19 cellular contexts compared by ENCODE assay signal in the genomic region with DNA sequence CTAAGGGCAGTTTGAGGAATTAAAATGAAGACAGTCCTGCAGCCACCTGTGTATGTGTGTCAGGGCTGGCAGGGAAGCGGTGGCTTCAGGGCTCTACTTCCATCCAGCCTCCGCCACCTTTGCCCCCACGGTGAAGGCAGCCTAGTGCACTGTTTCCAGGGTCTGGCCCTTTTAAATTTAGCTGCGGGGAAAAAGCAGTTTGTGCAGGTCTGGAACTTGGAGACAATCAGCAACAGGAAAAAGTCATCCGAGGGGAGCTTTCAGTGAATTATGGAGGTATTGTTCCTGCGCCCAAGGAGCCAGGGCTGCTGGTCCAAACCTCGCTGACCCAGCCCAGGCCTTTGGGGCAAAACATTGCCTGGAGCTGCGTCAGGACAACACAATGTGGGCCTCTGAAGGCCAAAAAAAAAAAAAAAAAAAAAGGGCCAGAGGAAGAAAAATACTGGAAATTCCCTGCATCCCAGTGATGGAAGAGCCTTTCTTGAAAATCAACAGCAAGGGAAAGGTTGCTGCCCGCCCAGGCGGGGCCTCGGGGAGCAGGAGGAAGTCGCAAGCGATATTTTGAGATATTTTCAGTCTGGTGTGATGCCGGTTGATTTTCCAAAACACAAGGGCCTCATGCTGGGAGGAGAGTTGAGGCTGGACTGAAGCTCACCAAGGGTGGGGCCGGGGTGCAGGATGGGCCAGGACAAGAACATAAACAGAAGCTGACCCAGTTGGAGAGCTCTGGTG. TPM values are rescaled to one million over a fixed set of nuclear protein-coding genes. Genes with fewer than 3 reads are reported as not detected.
DNase-seq lines count a peak whose midpoint lies in the region; ATAC-seq and TF ChIP-seq lines count a peak whose summit lies in the region.
"Had no signal": no experiment of that assay in that cellular context is flagged by ENCODE, and none has a peak within 500 bp of the region (broad histone marks: within the 10 kb centered on the region; RNA-seq: fewer than 3 reads in every experiment).

No MANE protein-coding gene starts in this region.

- H3K27me3 Mint-ChIP-seq in chondrocyte (ENCODE audit: low read depth) = peaks cover 37% of the 10 kb centered on the region

- no peak for TF ChIP-seq POLR2A in GM18505 (IDR thresholded peaks at IDR 0.05; ENCODE audit: borderline replicate concordance, extremely low read depth, insufficient read depth, insufficient read length)

- no peak overlapping the region for H3K4me3 Mint-ChIP-seq in chondrocyte (ENCODE audit: unreplicated experiment)
- H3K4me3 Mint-ChIP-seq: T-cell, type B pancreatic cell had no signal

- peak; percentile 13 for DNase-seq in chondrocyte (ENCODE audit: low spot score)
- DNase-seq in left cardiac atrium = peak; percentile 71
- peak; percentile 2 for DNase-seq in pons (ENCODE audit: low spot score)
- DNase-seq in upper lobe of right lung = peak; percentile 57
- DNase-seq in occipital lobe (lab: John Stamatoyannopoulos, UW) = no peak
- DNase-seq: activated CD4-positive, alpha-beta T cell treated with anti-CD3 and anti-CD28 coated beads, Interleukin-2, amount 50 U/mL, for 48 hours; activated naive CD4-positive, alpha-beta T cell treated with Interleukin-2 at 50 U/mL for 16 hours; activated T-cell treated with anti-CD3 and anti-CD28 coated beads for 4 hours; KBM-7; NCI-H510A treated with DMSO at 0.1 percent for 48 hours; stimulated activated CD4-positive, alpha-beta T cell treated with anti-CD3 and anti-CD28 coated beads, Interleukin-12 subunit alpha, Interleukin-12 subunit beta, amount 100 ng/mL, for 4 hours; T-cell had no signal

- H3K9me3 ChIP-seq in upper lobe of right lung = no peaks in the 10 kb centered on the region
- H3K9me3 ChIP-seq: HAP-1 had no signal

- H3K27me3 ChIP-seq in upper lobe of right lung = peaks cover 4% of the 10 kb centered on the region

- H3K9me3 Mint-ChIP-seq in chondrocyte (ENCODE audit: low read depth) = no peaks in the 10 kb centered on the region
- H3K9me3 Mint-ChIP-seq: T-cell, type B pancreatic cell had no signal

- H3K36me3 ChIP-seq in upper lobe of right lung = no peaks in the 10 kb centered on the region
- H3K36me3 ChIP-seq: HAP-1 had no signal

- H3K4me1 ChIP-seq in upper lobe of right lung = peaks cover 19% of the 10 kb centered on the region
- H3K4me1 ChIP-seq: HAP-1, parathyroid adenoma had no signal

- peak overlapping the region; percentile 63 for H3K27ac ChIP-seq in upper lobe of right lung
- H3K27ac ChIP-seq: parathyroid adenoma, VCaP had no signal

- H3K4me3 ChIP-seq in upper lobe of right lung = no peak overlapping the region
- H3K4me3 ChIP-seq: HAP-1 had no signal

- no peaks in the 10 kb centered on the region for H3K36me3 Mint-ChIP-seq in chondrocyte (ENCODE audit: low read depth)
- H3K36me3 Mint-ChIP-seq: T-cell, type B pancreatic cell had no signal

- intact Hi-C loops in left cardiac atrium (cut with DNase I) (loop anchor here in 1 of 2 donors (5.0 kb wide), 1 partner anchor 124 kb away; no protein-coding TSS in a partner anchor), upper lobe of right lung (cut with DNase I) (loop anchor here (5.0 kb wide), 1 partner anchor 129 kb away; no protein-coding TSS in a partner anchor)

- peaks cover 4% of the 10 kb centered on the region for H3K4me1 Mint-ChIP-seq in chondrocyte (ENCODE audit: low read depth)
- H3K4me1 Mint-ChIP-seq: T-cell had no signal

- ATAC-seq in left cardiac atrium = peak; percentile 45 to 77
- no peak for ATAC-seq in upper lobe of right lung
- ATAC-seq in GM18505 (IDR thresholded peaks at IDR 0.05; ENCODE audit: unreplicated experiment) = no peak
- ATAC-seq in HG02798 (IDR thresholded peaks at IDR 0.05; ENCODE audit: poor library complexity, unreplicated experiment) = no peak
- ATAC-seq: T-cell had no signal

- TF ChIP-seq CTCF in chondrocyte (IDR thresholded peaks at IDR 0.05) = no peak
- no peak for TF ChIP-seq CTCF in upper lobe of right lung (IDR thresholded peaks at IDR 0.05)

- no peak overlapping the region for H3K27ac Mint-ChIP-seq in chondrocyte (ENCODE audit: unreplicated experiment)
- H3K27ac Mint-ChIP-seq: T-cell, type B pancreatic cell had no signal

RNA-seq across cellular contexts. Expression of gene FGD5, which starts 25.5 kb away (rescaled TPM):
- 0.22 to 0.46 TPM (median 0.28 TPM) in 3 replicates for total RNA-seq in chondrocyte
- total RNA-seq in left cardiac atrium = 10 to 100 TPM; 19.3 to 28.7 TPM
- 84.2 TPM for total RNA-seq in upper lobe of right lung
- 2.7 TPM for total RNA-seq in occipital lobe
- total RNA-seq: myocyte had no signal

Comparison
In these comparisons a context has a peak if more than half of its experiments do, and no peak if none do; other contexts are left out.
1. ATAC-seq: peak in left cardiac atrium (2 of 2); none in upper lobe of right lung (single experiment), GM18505 (single experiment) and HG02798 (single experiment).